In the genomic region with DNA sequence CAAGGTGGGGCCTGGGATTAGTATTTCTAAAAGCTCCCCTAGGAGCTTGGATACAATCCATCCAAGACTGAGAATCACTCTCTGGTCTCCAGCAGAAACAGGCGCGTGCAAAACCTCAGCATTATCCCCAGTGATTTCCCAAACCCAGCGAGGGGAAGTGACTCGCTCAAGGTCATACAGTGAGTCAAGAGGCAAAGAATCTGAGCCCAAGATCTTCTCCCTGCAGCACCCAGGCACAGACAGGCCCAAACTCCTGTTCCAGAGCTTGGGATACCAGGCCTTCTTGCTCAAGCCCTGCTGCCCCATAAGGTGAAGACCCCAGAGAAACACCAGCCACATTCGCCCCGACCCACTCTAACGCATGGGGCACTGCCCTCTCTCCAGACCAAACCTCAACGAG, we compare ENCODE assay signal across 13 cellular contexts. TPM values are rescaled to one million over a fixed set of nuclear protein-coding genes. Genes with fewer than 3 reads are reported as not detected.
DNase-seq lines count a peak whose midpoint lies in the region; ATAC-seq, FAIRE-seq and TF ChIP-seq lines count a peak whose summit lies in the region.
"Had no signal": no experiment of that assay in that cellular context is flagged by ENCODE, and none has a peak within 500 bp of the region (broad histone marks: within the 10 kb centered on the region; RNA-seq: fewer than 3 reads in every experiment).

No MANE protein-coding gene starts in this region.

- H3K79me2 ChIP-seq in trophoblast cell (ENCODE audit: control insufficient read depth, insufficient read depth, low read length, poor library complexity) = peaks cover 36% of the 10 kb centered on the region

- no peak overlapping the region for H3K4me3 ChIP-seq in Panc1 (ENCODE audit: low read depth in 2 of 2, low read length in 2 of 2)
- no peak overlapping the region for H3K4me3 ChIP-seq in trophoblast cell (ENCODE audit: low read depth, low read length)
- no peak overlapping the region for H3K4me3 ChIP-seq in kidney (ENCODE audit: low read length in 2 of 2)

- H3K18ac ChIP-seq in trophoblast cell (ENCODE audit: low read length) = no peak overlapping the region

- no TSS peak for BruUV-seq in Panc1 (replicated peaks; lab: Mats Ljungman, UMichigan)

- no peak for TF ChIP-seq CTCF in Panc1 (IDR thresholded peaks at IDR 0.05)
- no peak for TF ChIP-seq CTCF in kidney (IDR thresholded peaks at IDR 0.05; ENCODE audit: borderline replicate concordance, extremely low read depth, insufficient read depth)

- H3K9ac ChIP-seq in trophoblast cell (ENCODE audit: low read length) (no peak overlapping the region), kidney (ENCODE audit: low read length in 2 of 2) (no peak overlapping the region)

- H4K12ac ChIP-seq in trophoblast cell (ENCODE audit: low read depth, low read length) = no peak overlapping the region

- H3K9me3 ChIP-seq in Panc1 (ENCODE audit: control insufficient read depth, insufficient read depth, low read depth, low read length) (no peaks in the 10 kb centered on the region), trophoblast cell (ENCODE audit: insufficient read depth, low read depth, low read length) (no peaks in the 10 kb centered on the region), kidney (ENCODE audit: control insufficient read depth in 1 of 2, low read length in 2 of 2) (no peaks in the 10 kb centered on the region)

- no peak for FAIRE-seq in kidney (lab: Jason Lieb, UNC)

- POLR2A ChIA-PET in Panc1 (lab: Charles Lee) = no interaction called here

- H3K4me2 ChIP-seq in trophoblast cell (ENCODE audit: low read length) = no peak overlapping the region

- no peak overlapping the region for H2BK12ac ChIP-seq in trophoblast cell (ENCODE audit: low read length)

- intact Hi-C loops in Panc1 (cut with micrococcal nuclease; ENCODE audit: unreplicated experiment) = no loop called here
- intact Hi-C loops in kidney (cut with DNase I) = no loop called here

- in situ Hi-C loops in Panc1 (cut with HindIII; ENCODE audit: low pct_unique_long_range_greater_than_20kb, low sequenced_read_pairs) = no loop called here

- peaks cover 94% of the 10 kb centered on the region for H3K4me1 ChIP-seq in Panc1 (ENCODE audit: control insufficient read depth, insufficient read depth, low read length)
- H3K4me1 ChIP-seq in trophoblast cell (ENCODE audit: control insufficient read depth in 1 of 2, insufficient read depth in 2 of 2, low read length in 2 of 2) = peaks cover 43 to 51% of the 10 kb centered on the region in 2 experiments
- H3K4me1 ChIP-seq in kidney (ENCODE audit: control insufficient read depth in 1 of 2, insufficient read depth in 1 of 2, low read depth in 1 of 2, low read length in 2 of 2) = peaks cover 9 to 31% of the 10 kb centered on the region in 2 donors

- H4K8ac ChIP-seq in trophoblast cell (ENCODE audit: low read depth, low read length) = no peak overlapping the region

- H4K91ac ChIP-seq in trophoblast cell (ENCODE audit: low read depth, low read length) = no peak overlapping the region

- H3K27me3 ChIP-seq in Panc1 (ENCODE audit: control insufficient read depth, insufficient read depth, low read length) = no peaks in the 10 kb centered on the region
- no peaks in the 10 kb centered on the region for H3K27me3 ChIP-seq in trophoblast cell (ENCODE audit: insufficient read depth, low read length)

- peaks cover 27% of the 10 kb centered on the region for H3K79me1 ChIP-seq in trophoblast cell (ENCODE audit: low read length)

- peak; percentile 72 for DNase-seq in GM03348 (ENCODE audit: low spot score)
- no peak for DNase-seq in Panc1 (ENCODE audit: low read depth, low spot score)
- DNase-seq in dermis blood vessel endothelial cell = peak; percentile 67
- no peak for DNase-seq in trophoblast cell
- no peak for DNase-seq in kidney
- DNase-seq: activated CD8-positive, alpha-beta T cell treated with anti-CD3 and anti-CD28 coated beads, Interleukin-2, amount 10 ng/mL, durations not matched to agents 7 days and 5 days; DMS79; NCI-H2107; stimulated activated CD4-positive, alpha-beta T cell treated with anti-CD3 and anti-CD28 coated beads, Interleukin-12 subunit alpha, Interleukin-12 subunit beta, amount 100 ng/mL, for 4 hours; stimulated activated naive CD8-positive, alpha-beta T cell treated with anti-CD3 and anti-CD28 coated beads, Interleukin-15, Interleukin-2, amounts not matched to agents 100 U/mL and 50 U/mL, for 24 hours had no signal

- no CpG with 5 or more reads among the region's 8 CpGs for WGBS in trophoblast cell (ENCODE audit: extremely low coverage, insufficient coverage, insufficient read length)

- H3K4ac ChIP-seq in trophoblast cell (ENCODE audit: low read depth, low read length) = peak overlapping the region; percentile 83

- H2BK5ac ChIP-seq in trophoblast cell (ENCODE audit: low read depth, low read length, poor library complexity) = no peak overlapping the region

- CTCF ChIA-PET in Panc1 (lab: Charles Lee) = no interaction called here

- no peak overlapping the region for H3K14ac ChIP-seq in trophoblast cell (ENCODE audit: low read length)

- H2AFZ ChIP-seq in trophoblast cell (ENCODE audit: insufficient read depth, low read length, poor library complexity) = no peak overlapping the region

- H2AK5ac ChIP-seq in trophoblast cell (ENCODE audit: low read length) = no peak overlapping the region

- H2BK120ac ChIP-seq in trophoblast cell (ENCODE audit: insufficient read depth, low read length, poor library complexity) = no peak overlapping the region

- ATAC-seq in Panc1 = peak; percentile 32
- no peak for ATAC-seq in GM19023 (IDR thresholded peaks at IDR 0.05; ENCODE audit: unreplicated experiment)
- ATAC-seq in GM21576 (IDR thresholded peaks at IDR 0.05; ENCODE audit: unreplicated experiment) = no peak
- no peak for ATAC-seq in HG03175 (IDR thresholded peaks at IDR 0.05; ENCODE audit: unreplicated experiment)
- ATAC-seq: activated CD8-positive, alpha-beta T cell treated with anti-CD3 and anti-CD28 coated beads, Interleukin-2, amount 10 ng/mL, durations not matched to agents 7 days and 5 days; stimulated activated naive CD8-positive, alpha-beta T cell treated with anti-CD3 and anti-CD28 coated beads, Interleukin-15, Interleukin-2, amounts not matched to agents 100 U/mL and 50 U/mL, for 24 hours had no signal

- H3K36me3 ChIP-seq in Panc1 (ENCODE audit: control insufficient read depth, insufficient read depth, low read length) (no peaks in the 10 kb centered on the region), trophoblast cell (ENCODE audit: control insufficient read depth in 1 of 2, insufficient read depth in 2 of 2, low read length in 2 of 2) (peaks cover 4 to 6% of the 10 kb centered on the region in 2 experiments), kidney (ENCODE audit: control insufficient read depth in 1 of 2, insufficient read depth in 2 of 2, low read length in 2 of 2) (no peaks in the 10 kb centered on the region)

- no peak overlapping the region for H3K23ac ChIP-seq in trophoblast cell (ENCODE audit: low read length)

- peak overlapping the region; percentile 99 for H3K27ac ChIP-seq in Panc1 (ENCODE audit: low read length)
- no peak overlapping the region for H3K27ac ChIP-seq in trophoblast cell (ENCODE audit: low read depth, low read length)
- no peak overlapping the region for H3K27ac ChIP-seq in kidney (ENCODE audit: low read depth in 2 of 2, low read length in 2 of 2)

RNA-seq across cellular contexts. Expression of a gene that starts 33.2 kb away (rescaled TPM):
- total RNA-seq in Panc1 (2021; ENCODE audit: unreplicated experiment) (59.9 TPM), dermis blood vessel endothelial cell (32.8 and 33.4 TPM in 2 replicates), kidney (39.8 TPM)
- polyA plus RNA-seq in Panc1 (2012; ENCODE audit: insufficient read length) = 63.1 TPM
- polyA plus RNA-seq in trophoblast cell (2013) = 21.8 and 22.1 TPM in 2 replicates
- polyA plus RNA-seq in kidney (ENCODE audit: insufficient read depth, low read depth, low replicate concordance) = 16.4 TPM

Comparison
In these comparisons a context has a peak if more than half of its experiments do, and no peak if none do; other contexts are left out.
1. DNase-seq: peak in GM03348 (single experiment) and dermis blood vessel endothelial cell (single experiment); none in Panc1 (single experiment), trophoblast cell (0 of 2) and kidney (single experiment).